In genomic region chr7:6447589-6448210, GRCh38 we compare ENCODE assay signal across 8 cellular contexts. TPM values are rescaled to one million over a fixed set of nuclear protein-coding genes. Genes with fewer than 3 reads are reported as not detected.
A peak's percentile ranks its signal among the peaks of the same experiment; 100 is the strongest.
DNase-seq lines count a peak whose midpoint lies in the region; ATAC-seq and TF ChIP-seq lines count a peak whose summit lies in the region.

DAGLB (minus strand) TSS chr7:6447954; CDS start chr7:6447842, 112 bp downstream.

- ATAC-seq in HG02588 (IDR thresholded peaks at IDR 0.05; ENCODE audit: unreplicated experiment) (peak; percentile 85), gastroesophageal sphincter (peak; percentile 85)

- CTCF ChIA-PET in activated naive CD4-positive, alpha-beta T cell treated with anti-CD3 and anti-CD28 coated beads, Interleukin-2, amount 10 ng/mL, durations not matched to agents 7 days and 5 days (lab: Charles Lee) = interaction anchor here (1.8 kb wide), 1 partner anchor 10 kb away, joined by 7 read pairs; no protein-coding TSS in a partner anchor

- TF ChIP-seq EP300 in gastroesophageal sphincter (IDR thresholded peaks at IDR 0.05) = no peak

- 0% methylated on average over 3 to 4 of the region's 61 CpGs for WGBS in gastroesophageal sphincter (ENCODE audit: low coverage in 1 of 2), 2 donors

- H3K27ac ChIP-seq in SK-N-MC = peak within 1 kb of the TSS; percentile 83; the same call in 1 of the 2 replicates
- peak within 1 kb of the TSS; percentile 72 to 90 (median 88) for H3K27ac ChIP-seq in gastroesophageal sphincter
- peak within 1 kb of the TSS; percentile 89 for H3K27ac ChIP-seq in neutrophil

- peak within 1 kb of the TSS; percentile 86 for H3K4me3 ChIP-seq in SK-N-MC
- H3K4me3 ChIP-seq in gastroesophageal sphincter = peak within 1 kb of the TSS; percentile 81 to 94
- H3K4me3 ChIP-seq in neutrophil (ENCODE audit: low read depth in 1 of 2, low read length in 1 of 2) = peak within 1 kb of the TSS; percentile 83 to 100

- DNase-seq in GM04504 (ENCODE audit: low read depth) (peak; percentile 75), NCI-H1048 (lab: John Stamatoyannopoulos, UW) (peak; percentile 91), SK-N-MC (ENCODE audit: low read depth, low spot score) (peak; percentile 62)
- peak; percentile 97 for DNase-seq in activated naive CD4-positive, alpha-beta T cell treated with anti-CD3 and anti-CD28 coated beads, Interleukin-2, amount 10 ng/mL, durations not matched to agents 7 days and 5 days

- H3K27me3 ChIP-seq in gastroesophageal sphincter (no peaks in the 10 kb centered on the region), neutrophil (no peaks in the 10 kb centered on the region)

- peak within 1 kb of the TSS; percentile 98 for H3K27ac Mint-ChIP-seq in activated naive CD4-positive, alpha-beta T cell treated with anti-CD3 and anti-CD28 coated beads, Interleukin-2, amount 10 ng/mL, durations not matched to agents 7 days and 5 days

- TF ChIP-seq CTCF in gastroesophageal sphincter (IDR thresholded peaks at IDR 0.05) (peak in 2 of 4 experiments; percentile 5 to 27), neutrophil (IDR thresholded peaks at IDR 0.05) (peak; percentile 54), subcutaneous adipose tissue (IDR thresholded peaks at IDR 0.05; ENCODE audit: low read depth) (no peak)

- no peaks in the 10 kb centered on the region for H3K9me3 ChIP-seq in SK-N-MC (ENCODE audit: low read depth, low read length)
- H3K9me3 ChIP-seq in gastroesophageal sphincter = no peaks in the 10 kb centered on the region
- no peaks in the 10 kb centered on the region for H3K9me3 ChIP-seq in neutrophil

- peaks cover 28% of the 10 kb centered on the region for H3K36me3 ChIP-seq in SK-N-MC (ENCODE audit: insufficient read depth, low read length)
- peaks cover 0 to 30% of the 10 kb centered on the region in 2 donors for H3K36me3 ChIP-seq in gastroesophageal sphincter
- H3K36me3 ChIP-seq in neutrophil = peaks cover 19% of the 10 kb centered on the region

- H3K4me1 Mint-ChIP-seq in activated naive CD4-positive, alpha-beta T cell treated with anti-CD3 and anti-CD28 coated beads, Interleukin-2, amount 10 ng/mL, durations not matched to agents 7 days and 5 days = peaks cover 44% of the 10 kb centered on the region

- TF ChIP-seq POLR2A in gastroesophageal sphincter (IDR thresholded peaks at IDR 0.05) = peak; percentile 65 to 74

- peaks cover 6% of the 10 kb centered on the region for H3K27me3 Mint-ChIP-seq in activated naive CD4-positive, alpha-beta T cell treated with anti-CD3 and anti-CD28 coated beads, Interleukin-2, amount 10 ng/mL, durations not matched to agents 7 days and 5 days

- peaks cover 24% of the 10 kb centered on the region for H3K36me3 Mint-ChIP-seq in activated naive CD4-positive, alpha-beta T cell treated with anti-CD3 and anti-CD28 coated beads, Interleukin-2, amount 10 ng/mL, durations not matched to agents 7 days and 5 days

- H3K9ac ChIP-seq in SK-N-MC (ENCODE audit: insufficient read length) = peak within 1 kb of the TSS; percentile 92

- H3K4me1 ChIP-seq in gastroesophageal sphincter (peaks cover 0 to 38% (median 6%) of the 10 kb centered on the region in 3 donors), neutrophil (ENCODE audit: control insufficient read depth in 1 of 2, insufficient read depth in 1 of 2, low read depth in 1 of 2, low read length in 1 of 2) (peaks cover 21 to 35% of the 10 kb centered on the region in 2 experiments)

- peak within 1 kb of the TSS; percentile 96 for H3K4me3 Mint-ChIP-seq in activated naive CD4-positive, alpha-beta T cell treated with anti-CD3 and anti-CD28 coated beads, Interleukin-2, amount 10 ng/mL, durations not matched to agents 7 days and 5 days

- no peaks in the 10 kb centered on the region for H3K9me3 Mint-ChIP-seq in activated naive CD4-positive, alpha-beta T cell treated with anti-CD3 and anti-CD28 coated beads, Interleukin-2, amount 10 ng/mL, durations not matched to agents 7 days and 5 days

RNA-seq across cellular contexts. Expression of gene DAGLB, which starts in this region (rescaled TPM):
- total RNA-seq in gastroesophageal sphincter = 10 to 100 TPM in 1 of 4 donors, 1 to 10 TPM in 3; 6.7 to 10.8 (median 8.6) TPM
- 10 to 100 TPM in 3 of 4 donors, 1 to 10 TPM in 1; 7.8 to 22.3 (median 16.3) TPM for total RNA-seq in subcutaneous adipose tissue

Comparison
In these comparisons a context has a peak if more than half of its experiments do, and no peak if none do; other contexts are left out.
1. Peak in every context shown above with its lines: DNase-seq, ATAC-seq, H3K4me3 ChIP-seq and H3K27ac ChIP-seq.